In genomic region chr6:115733426-115733825, GRCh38 we compare ENCODE assay signal across 1 cellular context.
TF ChIP-seq lines count a peak whose summit lies in the region.

No MANE protein-coding gene starts in this region.

TF ChIP-seq in SK-N-SH treated with all-trans-retinoic acid at 6 μM for 48 hours, 23 proteins besides CTCF, POLR2A, EP300 and RAD21 (continued from another document):
- TF ChIP-seq RARB (CRISPR knock-in tag; IDR thresholded peaks at IDR 0.05): no peak
- no peak for TF ChIP-seq TOX (CRISPR knock-in tag; IDR thresholded peaks at IDR 0.05; ENCODE audit: borderline replicate concordance)
- no peak for TF ChIP-seq POU6F1 (CRISPR knock-in tag; IDR thresholded peaks at IDR 0.05; ENCODE audit: borderline replicate concordance, low read depth)
- TF ChIP-seq ZNF70 (CRISPR knock-in tag; IDR thresholded peaks at IDR 0.05): no peak
- no peak for TF ChIP-seq ZC3H10 (CRISPR knock-in tag; IDR thresholded peaks at IDR 0.05)
- TF ChIP-seq ESRRG (CRISPR knock-in tag; IDR thresholded peaks at IDR 0.05): no peak
- TF ChIP-seq CSRNP3 (CRISPR knock-in tag; IDR thresholded peaks at IDR 0.05): no peak
- TF ChIP-seq CREB5 (CRISPR knock-in tag; IDR thresholded peaks at IDR 0.05; ENCODE audit: low read depth): no peak
- TF ChIP-seq ISL1 (CRISPR knock-in tag; IDR thresholded peaks at IDR 0.05): no peak
- no peak for TF ChIP-seq GLIS3 (CRISPR knock-in tag; IDR thresholded peaks at IDR 0.05)
